21 cellular contexts compared by ENCODE assay signal in genomic region chr4:19566041-19566440, GRCh38.
DNase-seq lines count a peak whose midpoint lies in the region; ATAC-seq lines count a peak whose summit lies in the region.
"Had no signal": no experiment of that assay in that cellular context is flagged by ENCODE, and none has a peak within 500 bp of the region (broad histone marks: within the 10 kb centered on the region; RNA-seq: fewer than 3 reads in every experiment).

No MANE protein-coding gene starts in this region.

- DNase-seq in EL (peak; percentile 24), RPMI7951 (ENCODE audit: low read depth) (peak; percentile 4), renal cortical epithelial cell (ENCODE audit: low read depth) (peak; percentile 52), amniotic stem cell (lab: John Stamatoyannopoulos, UW) (no peak)
- DNase-seq: 8988T; ACHN; BE2C; C1 segment of cervical spinal cord; CD4-positive, alpha-beta memory T cell; CD4-positive, CD25-positive, alpha-beta regulatory T cell; CD8-positive, alpha-beta memory T cell; COR-L47; DMS 273 treated with DMSO at 0.1 percent for 48 hours; DMS153; DMS53; DMS79; DND-41; GDM1 had no signal

- no peak for ATAC-seq in HG03354 (IDR thresholded peaks at IDR 0.05; ENCODE audit: poor library complexity, severe bottlenecking, unreplicated experiment)
- ATAC-seq in GM21360 (IDR thresholded peaks at IDR 0.05; ENCODE audit: unreplicated experiment), result no peak
- ATAC-seq: GM12878 had no signal
